23 cellular contexts compared by ENCODE assay signal in genomic region chr17:4465786-4466185, GRCh38. TPM values are rescaled to one million over a fixed set of nuclear protein-coding genes. Genes with fewer than 3 reads are reported as not detected.
A peak's percentile ranks its signal among the peaks of the same experiment; 100 is the strongest.
DNase-seq lines count a peak whose midpoint lies in the region; ATAC-seq and TF ChIP-seq lines count a peak whose summit lies in the region.
"Had no signal": no experiment of that assay in that cellular context is flagged by ENCODE, and none has a peak within 500 bp of the region (broad histone marks: within the 10 kb centered on the region; RNA-seq: fewer than 3 reads in every experiment).

No MANE protein-coding gene starts in this region.

- peak overlapping the region; percentile 52 for H3K14ac ChIP-seq in trophoblast cell (ENCODE audit: low read length)

- no peak overlapping the region for H3K9ac ChIP-seq in trophoblast cell (ENCODE audit: low read length)
- H3K9ac ChIP-seq: BLaER1 treated with 17β-estradiol and CSF1 and Interleukin-3, amounts not matched to agents 10 nM and 100 nM had no signal

- peak overlapping the region; percentile 67 for H4K91ac ChIP-seq in trophoblast cell (ENCODE audit: low read depth, low read length)

- H3K18ac ChIP-seq in trophoblast cell (ENCODE audit: low read length), result peak overlapping the region; percentile 34

- peak overlapping the region; percentile 32 for H2AK5ac ChIP-seq in trophoblast cell (ENCODE audit: low read length)

- no CpG with 5 or more reads among the region's 8 CpGs for whole genome bisulfite sequencing in trophoblast cell (ENCODE audit: extremely low coverage, insufficient coverage, insufficient read length)

- DNase-seq in stimulated activated naive CD8-positive, alpha-beta T cell treated with anti-CD3 and anti-CD28 coated beads, Interleukin-15, amount 100 ng/mL, for 72 hours, result no peak
- peak; percentile 54 for DNase-seq in islet precursor cell
- peak; percentile 36 to 70 for DNase-seq in trophoblast cell
- DNase-seq in NCI-H226, result no peak
- DNase-seq in mucosa of descending colon, result no peak
- DNase-seq: 8988T; ACHN; AML-193; BE2C; Calu3; CD4-positive, alpha-beta memory T cell; COR-L47; DMS53; DMS79 treated with DMSO at 0.1 percent for 48 hours; GF-D8; GOT3; HFFc6 had no signal

- no peaks in the 10 kb centered on the region for H3K79me2 ChIP-seq in trophoblast cell (ENCODE audit: control insufficient read depth, insufficient read depth, low read length, poor library complexity)

- H3K36me3 Mint-ChIP-seq in stimulated activated naive CD8-positive, alpha-beta T cell treated with anti-CD3 and anti-CD28 coated beads, Interleukin-15, Interleukin-2, amounts not matched to agents 100 ng/mL and 50 ng/mL, for 24 hours (ENCODE audit: low read depth), result peaks cover 6% of the 10 kb centered on the region

- no peak for TF ChIP-seq CTCF in mucosa of descending colon (IDR thresholded peaks at IDR 0.05)

- peaks cover 9 to 12% of the 10 kb centered on the region in 2 experiments for H3K4me1 ChIP-seq in trophoblast cell (ENCODE audit: control insufficient read depth in 1 of 2, insufficient read depth in 2 of 2, low read length in 2 of 2)
- H3K4me1 ChIP-seq in mucosa of descending colon (ENCODE audit: low read depth), result no peaks in the 10 kb centered on the region
- H3K4me1 ChIP-seq: A549, BE2C, HAP-1 had no signal

- H2BK5ac ChIP-seq in trophoblast cell (ENCODE audit: low read depth, low read length, poor library complexity), result no peak overlapping the region

- H3K4me3 Mint-ChIP-seq in stimulated activated naive CD8-positive, alpha-beta T cell treated with anti-CD3 and anti-CD28 coated beads, Interleukin-15, Interleukin-2, amounts not matched to agents 100 ng/mL and 50 ng/mL, for 24 hours, result no peak overlapping the region
- no peak overlapping the region for H3K4me3 Mint-ChIP-seq in stimulated activated naive CD8-positive, alpha-beta T cell treated with anti-CD3 and anti-CD28 coated beads, Interleukin-15, amount 100 ng/mL, for 72 hours
- H3K4me3 Mint-ChIP-seq: CD4-positive, alpha-beta memory T cell; HFFc6 had no signal

- H3K23ac ChIP-seq in trophoblast cell (ENCODE audit: low read length), result no peak overlapping the region

- no peak overlapping the region for H3K4ac ChIP-seq in trophoblast cell (ENCODE audit: low read depth, low read length)

- H3K79me1 ChIP-seq in trophoblast cell (ENCODE audit: low read length), result peaks cover 5% of the 10 kb centered on the region

- no peaks in the 10 kb centered on the region for H3K36me3 ChIP-seq in trophoblast cell (ENCODE audit: control insufficient read depth in 1 of 2, insufficient read depth in 2 of 2, low read length in 2 of 2)
- no peaks in the 10 kb centered on the region for H3K36me3 ChIP-seq in mucosa of descending colon (ENCODE audit: low read depth)
- H3K36me3 ChIP-seq: BE2C; BLaER1 treated with 17β-estradiol and CSF1 and Interleukin-3, amounts not matched to agents 10 nM and 100 nM; HAP-1 had no signal

- H3K9me3 Mint-ChIP-seq in stimulated activated naive CD8-positive, alpha-beta T cell treated with anti-CD3 and anti-CD28 coated beads, Interleukin-15, Interleukin-2, amounts not matched to agents 100 ng/mL and 50 ng/mL, for 24 hours, result peaks cover 6% of the 10 kb centered on the region
- peaks cover 6 to 7% of the 10 kb centered on the region in 2 donors for H3K9me3 Mint-ChIP-seq in stimulated activated naive CD8-positive, alpha-beta T cell treated with anti-CD3 and anti-CD28 coated beads, Interleukin-15, amount 100 ng/mL, for 72 hours

- no peak overlapping the region for H3K4me3 ChIP-seq in trophoblast cell (ENCODE audit: low read depth, low read length)
- H3K4me3 ChIP-seq in mucosa of descending colon, result no peak overlapping the region
- H3K4me3 ChIP-seq: A549; BLaER1 treated with 17β-estradiol and CSF1 and Interleukin-3, amounts not matched to agents 10 nM and 100 nM; HAP-1 had no signal

- H2BK12ac ChIP-seq in trophoblast cell (ENCODE audit: low read length), result peak overlapping the region; percentile 74

- no peak overlapping the region for H3K27ac ChIP-seq in trophoblast cell (ENCODE audit: low read depth, low read length)
- H3K27ac ChIP-seq: A549; BLaER1 treated with 17β-estradiol and CSF1 and Interleukin-3, amounts not matched to agents 10 nM and 100 nM had no signal

- H3K27ac Mint-ChIP-seq in stimulated activated naive CD8-positive, alpha-beta T cell treated with anti-CD3 and anti-CD28 coated beads, Interleukin-15, Interleukin-2, amounts not matched to agents 100 ng/mL and 50 ng/mL, for 24 hours, result peak overlapping the region; percentile 21
- H3K27ac Mint-ChIP-seq in stimulated activated naive CD8-positive, alpha-beta T cell treated with anti-CD3 and anti-CD28 coated beads, Interleukin-15, amount 100 ng/mL, for 72 hours, result no peak overlapping the region
- H3K27ac Mint-ChIP-seq: HFFc6 had no signal

- H3K9me3 ChIP-seq in trophoblast cell (ENCODE audit: insufficient read depth, low read depth, low read length) (peaks cover 3% of the 10 kb centered on the region), mucosa of descending colon (no peaks in the 10 kb centered on the region)
- H3K9me3 ChIP-seq: BE2C, HAP-1 had no signal

- no peak for ATAC-seq in stimulated activated naive CD8-positive, alpha-beta T cell treated with anti-CD3 and anti-CD28 coated beads, Interleukin-15, amount 100 ng/mL, for 72 hours
- ATAC-seq in mucosa of descending colon, result no peak
- no peak for ATAC-seq in HG02870 (IDR thresholded peaks at IDR 0.05; ENCODE audit: unreplicated experiment)
- ATAC-seq: A549 had no signal

- intact Hi-C loops in mucosa of descending colon (cut with DNase I, micrococcal nuclease), result no loop called here

- H3K4me2 ChIP-seq in trophoblast cell (ENCODE audit: low read length), result no peak overlapping the region
- H3K4me2 ChIP-seq: A549 had no signal

- H3K27me3 ChIP-seq in trophoblast cell (ENCODE audit: insufficient read depth, low read length), result no peaks in the 10 kb centered on the region
- H3K27me3 ChIP-seq: BE2C; BLaER1 treated with 17β-estradiol and CSF1 and Interleukin-3, amounts not matched to agents 10 nM and 100 nM had no signal

- H3K4me1 Mint-ChIP-seq in stimulated activated naive CD8-positive, alpha-beta T cell treated with anti-CD3 and anti-CD28 coated beads, Interleukin-15, Interleukin-2, amounts not matched to agents 100 ng/mL and 50 ng/mL, for 24 hours (ENCODE audit: low read depth), result no peaks in the 10 kb centered on the region
- no peaks in the 10 kb centered on the region for H3K4me1 Mint-ChIP-seq in stimulated activated naive CD8-positive, alpha-beta T cell treated with anti-CD3 and anti-CD28 coated beads, Interleukin-15, amount 100 ng/mL, for 72 hours

- no peak overlapping the region for H2AFZ ChIP-seq in trophoblast cell (ENCODE audit: insufficient read depth, low read length, poor library complexity)

- no peak overlapping the region for H4K12ac ChIP-seq in trophoblast cell (ENCODE audit: low read depth, low read length)

- H2BK120ac ChIP-seq in trophoblast cell (ENCODE audit: insufficient read depth, low read length, poor library complexity), result peak overlapping the region; percentile 49

- no peak overlapping the region for H4K8ac ChIP-seq in trophoblast cell (ENCODE audit: low read depth, low read length)

- H3K27me3 Mint-ChIP-seq in stimulated activated naive CD8-positive, alpha-beta T cell treated with anti-CD3 and anti-CD28 coated beads, Interleukin-15, Interleukin-2, amounts not matched to agents 100 ng/mL and 50 ng/mL, for 24 hours, result no peaks in the 10 kb centered on the region
- H3K27me3 Mint-ChIP-seq in stimulated activated naive CD8-positive, alpha-beta T cell treated with anti-CD3 and anti-CD28 coated beads, Interleukin-15, amount 100 ng/mL, for 72 hours, result no peaks in the 10 kb centered on the region

RNA-seq across cellular contexts. Expression of gene SPNS3, which starts 32.0 kb away (rescaled TPM):
- polyA plus RNA-seq in trophoblast cell (2013), result 2.2 TPM in 2 replicates
- total RNA-seq in mucosa of descending colon, result under 1 TPM in 2 of 3 donors, not detected in 1; 0.38 to 0.72 TPM
- total RNA-seq: HFFc6 had no signal
- polyA plus RNA-seq: A549 had no signal

RNA-seq across cellular contexts. Expression of gene SPNS2, which starts 32.9 kb away (rescaled TPM):
- 153 and 164 TPM in 2 replicates for polyA plus RNA-seq in trophoblast cell (2013)
- 10 to 100 TPM in 2 of 3 donors, 1 to 10 TPM in 1; 9.2 to 24.5 (median 11.0) TPM for total RNA-seq in mucosa of descending colon
- total RNA-seq: Daoy, HFFc6 had no signal

Comparison
In these comparisons a context has a peak if more than half of its experiments do, and no peak if none do; other contexts are left out.
1. DNase-seq: peak in islet precursor cell (single experiment) and trophoblast cell (2 of 2); none in stimulated activated naive CD8-positive, alpha-beta T cell treated with anti-CD3 and anti-CD28 coated beads, Interleukin-15, amount 100 ng/mL, for 72 hours (0 of 2), NCI-H226 (single experiment) and mucosa of descending colon (0 of 3).